Comparison of ENCODE assay signal across 10 cellular contexts in genomic region chr12:91687052-91688017, GRCh38.
DNase-seq lines count a peak whose midpoint lies in the region; ATAC-seq and FAIRE-seq lines count a peak whose summit lies in the region.
"Had no signal": no experiment of that assay in that cellular context is flagged by ENCODE, and none has a peak within 500 bp of the region (broad histone marks: within the 10 kb centered on the region; RNA-seq: fewer than 3 reads in every experiment).

No MANE protein-coding gene starts in this region.

- intact Hi-C loops in activated T-helper 1 cell treated with anti-CD3 and anti-CD28 coated beads, Interleukin-12 subunit alpha, Interleukin-12 subunit beta, Interleukin-2, Interleukin-4 antibody, amounts not matched to agents 30 ng/mL and 10 ng/mL and 1 ng/mL, durations not matched to agents 14 hours and 24 hours and 36 hours (cut with micrococcal nuclease): loop anchor here (1.0 to 10.0 kb wide), 7 partner anchors 35 to 783 kb away; no protein-coding TSS in a partner anchor

- ATAC-seq in activated T-cell treated with anti-CD3 and anti-CD28 coated beads, Interleukin-2, amount 50 U/mL, for 4 hours: peak; percentile 83 to 95
- ATAC-seq in stimulated activated memory B cell treated with anti-CD40 and anti-IgM and Interleukin-4, amounts not matched to agents 10 μg/mL and 1 μg/mL and 100 μg/mL, for 72 hours: peak; percentile 85
- ATAC-seq in GM19463 (IDR thresholded peaks at IDR 0.05; ENCODE audit: unreplicated experiment): no peak
- no peak for ATAC-seq in GM19023 (IDR thresholded peaks at IDR 0.05; ENCODE audit: unreplicated experiment)

- H3K4me1 Mint-ChIP-seq in activated T-cell treated with anti-CD3 and anti-CD28 coated beads, Interleukin-2, amount 50 U/mL, for 4 hours (ENCODE audit: low read depth): peaks cover 23% of the 10 kb centered on the region
- peaks cover 22% of the 10 kb centered on the region for H3K4me1 Mint-ChIP-seq in activated T-helper 1 cell treated with anti-CD3 and anti-CD28 coated beads, Interleukin-12 subunit alpha, Interleukin-12 subunit beta, Interleukin-2, Interleukin-4 antibody, amounts not matched to agents 30 ng/mL and 10 ng/mL and 1 ng/mL, durations not matched to agents 14 hours and 24 hours and 36 hours (ENCODE audit: low read depth)
- peaks cover 10% of the 10 kb centered on the region for H3K4me1 Mint-ChIP-seq in stimulated activated memory B cell treated with anti-CD40 and anti-IgM and Interleukin-4, amounts not matched to agents 10 μg/mL and 1 μg/mL and 100 μg/mL, for 72 hours

- peak overlapping the region; percentile 83 for H3K27ac Mint-ChIP-seq in activated T-helper 1 cell treated with anti-CD3 and anti-CD28 coated beads, Interleukin-12 subunit alpha, Interleukin-12 subunit beta, Interleukin-2, Interleukin-4 antibody, amounts not matched to agents 30 ng/mL and 10 ng/mL and 1 ng/mL, durations not matched to agents 14 hours and 24 hours and 36 hours
- peak overlapping the region; percentile 11 for H3K27ac Mint-ChIP-seq in stimulated activated memory B cell treated with anti-CD40 and anti-IgM and Interleukin-4, amounts not matched to agents 10 μg/mL and 1 μg/mL and 100 μg/mL, for 72 hours

- DNase-seq in activated T-cell treated with anti-CD3 and anti-CD28 coated beads, Interleukin-2, amount 50 U/mL, for 4 hours: peak; percentile 8
- DNase-seq in activated T-cell treated with anti-CD3 and anti-CD28 coated beads for 4 hours: no peak
- peak; percentile 67 for DNase-seq in HT1080 (ENCODE audit: low read depth)
- peak; percentile 2 for DNase-seq in activated T-helper 1 cell treated with anti-CD3 and anti-CD28 coated beads, Interleukin-12 subunit alpha, Interleukin-12 subunit beta, Interleukin-2, Interleukin-4 antibody, amounts not matched to agents 30 ng/mL and 10 ng/mL and 1 ng/mL, durations not matched to agents 14 hours and 24 hours and 36 hours (ENCODE audit: low spot score)
- DNase-seq in frontal cortex (ENCODE audit: low spot score in 2 of 2): no peak
- DNase-seq: BE2C had no signal

- no peaks in the 10 kb centered on the region for H3K27me3 Mint-ChIP-seq in activated T-cell treated with anti-CD3 and anti-CD28 coated beads, Interleukin-2, amount 50 U/mL, for 4 hours (ENCODE audit: low read depth)
- H3K27me3 Mint-ChIP-seq in activated T-helper 1 cell treated with anti-CD3 and anti-CD28 coated beads, Interleukin-12 subunit alpha, Interleukin-12 subunit beta, Interleukin-2, Interleukin-4 antibody, amounts not matched to agents 30 ng/mL and 10 ng/mL and 1 ng/mL, durations not matched to agents 14 hours and 24 hours and 36 hours (ENCODE audit: insufficient read depth): no peaks in the 10 kb centered on the region
- peaks cover 11% of the 10 kb centered on the region for H3K27me3 Mint-ChIP-seq in stimulated activated memory B cell treated with anti-CD40 and anti-IgM and Interleukin-4, amounts not matched to agents 10 μg/mL and 1 μg/mL and 100 μg/mL, for 72 hours

- FAIRE-seq in frontal cortex (lab: Jason Lieb, UNC): no peak
- FAIRE-seq: GM12892 had no signal

- H3K9me3 Mint-ChIP-seq in activated T-cell treated with anti-CD3 and anti-CD28 coated beads, Interleukin-2, amount 50 U/mL, for 4 hours: no peaks in the 10 kb centered on the region
- H3K9me3 Mint-ChIP-seq in activated T-helper 1 cell treated with anti-CD3 and anti-CD28 coated beads, Interleukin-12 subunit alpha, Interleukin-12 subunit beta, Interleukin-2, Interleukin-4 antibody, amounts not matched to agents 30 ng/mL and 10 ng/mL and 1 ng/mL, durations not matched to agents 14 hours and 24 hours and 36 hours: no peaks in the 10 kb centered on the region
- H3K9me3 Mint-ChIP-seq in stimulated activated memory B cell treated with anti-CD40 and anti-IgM and Interleukin-4, amounts not matched to agents 10 μg/mL and 1 μg/mL and 100 μg/mL, for 72 hours: no peaks in the 10 kb centered on the region

- H3K36me3 Mint-ChIP-seq in activated T-cell treated with anti-CD3 and anti-CD28 coated beads, Interleukin-2, amount 50 U/mL, for 4 hours (ENCODE audit: insufficient read depth): no peaks in the 10 kb centered on the region
- H3K36me3 Mint-ChIP-seq in activated T-helper 1 cell treated with anti-CD3 and anti-CD28 coated beads, Interleukin-12 subunit alpha, Interleukin-12 subunit beta, Interleukin-2, Interleukin-4 antibody, amounts not matched to agents 30 ng/mL and 10 ng/mL and 1 ng/mL, durations not matched to agents 14 hours and 24 hours and 36 hours (ENCODE audit: low read depth): no peaks in the 10 kb centered on the region
- H3K36me3 Mint-ChIP-seq in stimulated activated memory B cell treated with anti-CD40 and anti-IgM and Interleukin-4, amounts not matched to agents 10 μg/mL and 1 μg/mL and 100 μg/mL, for 72 hours: no peaks in the 10 kb centered on the region

- no peak overlapping the region for H3K4me3 Mint-ChIP-seq in activated T-cell treated with anti-CD3 and anti-CD28 coated beads, Interleukin-2, amount 50 U/mL, for 4 hours
- H3K4me3 Mint-ChIP-seq in activated T-helper 1 cell treated with anti-CD3 and anti-CD28 coated beads, Interleukin-12 subunit alpha, Interleukin-12 subunit beta, Interleukin-2, Interleukin-4 antibody, amounts not matched to agents 30 ng/mL and 10 ng/mL and 1 ng/mL, durations not matched to agents 14 hours and 24 hours and 36 hours: peak overlapping the region; percentile 54
- H3K4me3 Mint-ChIP-seq in stimulated activated memory B cell treated with anti-CD40 and anti-IgM and Interleukin-4, amounts not matched to agents 10 μg/mL and 1 μg/mL and 100 μg/mL, for 72 hours: no peak overlapping the region

Comparison
In these comparisons a context has a peak if more than half of its experiments do, and no peak if none do; other contexts are left out.
1. DNase-seq: peak in activated T-cell treated with anti-CD3 and anti-CD28 coated beads, Interleukin-2, amount 50 U/mL, for 4 hours (single experiment), HT1080 (single experiment) and activated T-helper 1 cell treated with anti-CD3 and anti-CD28 coated beads, Interleukin-12 subunit alpha, Interleukin-12 subunit beta, Interleukin-2, Interleukin-4 antibody, amounts not matched to agents 30 ng/mL and 10 ng/mL and 1 ng/mL, durations not matched to agents 14 hours and 24 hours and 36 hours (single experiment); none in activated T-cell treated with anti-CD3 and anti-CD28 coated beads for 4 hours (single experiment) and frontal cortex (0 of 2).
2. ATAC-seq: peak in activated T-cell treated with anti-CD3 and anti-CD28 coated beads, Interleukin-2, amount 50 U/mL, for 4 hours (2 of 2) and stimulated activated memory B cell treated with anti-CD40 and anti-IgM and Interleukin-4, amounts not matched to agents 10 μg/mL and 1 μg/mL and 100 μg/mL, for 72 hours (single experiment); none in GM19463 (single experiment) and GM19023 (single experiment).